1 cellular context compared by ENCODE assay signal in the genomic region with DNA sequence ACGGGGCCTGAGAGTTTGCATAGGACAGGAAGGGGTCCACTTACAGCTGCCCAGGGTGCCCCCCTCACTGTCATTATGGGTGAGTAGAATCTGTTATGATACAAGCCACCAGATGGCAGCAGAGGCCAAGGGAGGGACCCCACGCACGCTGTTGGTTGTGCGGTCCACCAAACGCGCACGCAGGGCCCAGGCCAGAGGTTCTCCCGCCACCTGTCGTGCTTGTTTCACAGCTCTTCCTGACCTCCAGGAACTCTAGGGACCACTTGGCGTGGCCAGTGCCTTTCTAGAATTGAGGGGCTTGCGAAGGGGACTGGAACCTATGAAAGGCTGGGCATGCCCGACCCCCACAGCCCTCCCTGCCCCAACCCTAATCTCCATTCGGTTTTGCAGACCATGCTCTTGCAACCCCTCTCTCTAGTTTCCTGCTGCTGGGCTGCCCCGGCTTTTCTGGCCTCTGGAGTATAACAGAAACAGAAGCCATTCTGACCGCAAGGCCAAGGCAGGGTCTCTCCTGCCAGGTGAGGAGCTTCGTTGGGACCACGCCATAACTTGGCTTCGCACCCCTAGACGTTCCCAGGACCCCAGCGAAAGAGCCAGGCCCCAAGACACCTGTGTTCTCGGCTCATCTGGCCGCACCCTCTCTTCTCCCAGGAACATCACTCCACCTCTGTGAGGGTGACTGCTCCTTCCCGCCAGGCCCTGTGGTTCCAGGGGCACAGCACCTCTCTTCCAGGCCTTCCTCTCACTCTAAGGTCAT.
TF ChIP-seq lines count a peak whose summit lies in the region.

No MANE protein-coding gene starts in this region.

TF ChIP-seq in HepG2, 621 proteins besides CTCF, POLR2A, EP300 and RAD21 (continued from another document and continues in another):
- TF ChIP-seq, protein P1, sequence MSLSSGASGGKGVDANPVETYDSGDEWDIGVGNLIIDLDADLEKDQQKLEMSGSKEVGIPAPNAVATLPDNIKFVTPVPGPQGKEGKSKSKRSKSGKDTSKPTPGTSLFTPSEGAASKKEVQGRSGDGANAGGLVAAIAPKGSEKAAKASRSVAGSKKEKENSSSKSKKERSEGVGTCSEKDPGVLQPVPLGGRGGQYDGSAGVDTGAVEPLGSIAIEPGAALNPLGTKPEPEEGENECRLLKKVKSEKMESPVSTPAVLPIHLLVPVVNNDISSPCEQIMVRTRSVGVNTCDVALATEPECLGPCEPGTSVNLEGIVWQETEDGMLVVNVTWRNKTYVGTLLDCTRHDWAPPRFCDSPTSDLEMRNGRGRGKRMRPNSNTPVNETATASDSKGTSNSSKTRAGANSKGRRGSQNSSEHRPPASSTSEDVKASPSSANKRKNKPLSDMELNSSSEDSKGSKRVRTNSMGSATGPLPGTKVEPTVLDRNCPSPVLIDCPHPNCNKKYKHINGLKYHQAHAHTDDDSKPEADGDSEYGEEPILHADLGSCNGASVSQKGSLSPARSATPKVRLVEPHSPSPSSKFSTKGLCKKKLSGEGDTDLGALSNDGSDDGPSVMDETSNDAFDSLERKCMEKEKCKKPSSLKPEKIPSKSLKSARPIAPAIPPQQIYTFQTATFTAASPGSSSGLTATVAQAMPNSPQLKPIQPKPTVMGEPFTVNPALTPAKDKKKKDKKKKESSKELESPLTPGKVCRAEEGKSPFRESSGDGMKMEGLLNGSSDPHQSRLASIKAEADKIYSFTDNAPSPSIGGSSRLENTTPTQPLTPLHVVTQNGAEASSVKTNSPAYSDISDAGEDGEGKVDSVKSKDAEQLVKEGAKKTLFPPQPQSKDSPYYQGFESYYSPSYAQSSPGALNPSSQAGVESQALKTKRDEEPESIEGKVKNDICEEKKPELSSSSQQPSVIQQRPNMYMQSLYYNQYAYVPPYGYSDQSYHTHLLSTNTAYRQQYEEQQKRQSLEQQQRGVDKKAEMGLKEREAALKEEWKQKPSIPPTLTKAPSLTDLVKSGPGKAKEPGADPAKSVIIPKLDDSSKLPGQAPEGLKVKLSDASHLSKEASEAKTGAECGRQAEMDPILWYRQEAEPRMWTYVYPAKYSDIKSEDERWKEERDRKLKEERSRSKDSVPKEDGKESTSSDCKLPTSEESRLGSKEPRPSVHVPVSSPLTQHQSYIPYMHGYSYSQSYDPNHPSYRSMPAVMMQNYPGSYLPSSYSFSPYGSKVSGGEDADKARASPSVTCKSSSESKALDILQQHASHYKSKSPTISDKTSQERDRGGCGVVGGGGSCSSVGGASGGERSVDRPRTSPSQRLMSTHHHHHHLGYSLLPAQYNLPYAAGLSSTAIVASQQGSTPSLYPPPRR (CRISPR knock-in tag; IDR thresholded peaks at IDR 0.05; ENCODE audit: borderline replicate concordance), result no peak
- TF ChIP-seq, protein P2, sequence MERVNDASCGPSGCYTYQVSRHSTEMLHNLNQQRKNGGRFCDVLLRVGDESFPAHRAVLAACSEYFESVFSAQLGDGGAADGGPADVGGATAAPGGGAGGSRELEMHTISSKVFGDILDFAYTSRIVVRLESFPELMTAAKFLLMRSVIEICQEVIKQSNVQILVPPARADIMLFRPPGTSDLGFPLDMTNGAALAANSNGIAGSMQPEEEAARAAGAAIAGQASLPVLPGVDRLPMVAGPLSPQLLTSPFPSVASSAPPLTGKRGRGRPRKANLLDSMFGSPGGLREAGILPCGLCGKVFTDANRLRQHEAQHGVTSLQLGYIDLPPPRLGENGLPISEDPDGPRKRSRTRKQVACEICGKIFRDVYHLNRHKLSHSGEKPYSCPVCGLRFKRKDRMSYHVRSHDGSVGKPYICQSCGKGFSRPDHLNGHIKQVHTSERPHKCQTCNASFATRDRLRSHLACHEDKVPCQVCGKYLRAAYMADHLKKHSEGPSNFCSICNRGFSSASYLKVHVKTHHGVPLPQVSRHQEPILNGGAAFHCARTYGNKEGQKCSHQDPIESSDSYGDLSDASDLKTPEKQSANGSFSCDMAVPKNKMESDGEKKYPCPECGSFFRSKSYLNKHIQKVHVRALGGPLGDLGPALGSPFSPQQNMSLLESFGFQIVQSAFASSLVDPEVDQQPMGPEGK (CRISPR knock-in tag; IDR thresholded peaks at IDR 0.05), result peak; percentile 49; the same call in 1 of the 2 replicates
- TF ChIP-seq GABPA (IDR thresholded peaks at IDR 0.05; ENCODE audit: low read depth, low read length) (no peak), GABPA (CRISPR knock-in tag; IDR thresholded peaks at IDR 0.05; ENCODE audit: low read depth) (no peak), HOXA3 (CRISPR knock-in tag; IDR thresholded peaks at IDR 0.05) (peak; percentile 34; the same call in 1 of the 2 replicates), HIVEP1 (CRISPR knock-in tag; IDR thresholded peaks at IDR 0.05) (no peak), ZNF331 (CRISPR knock-in tag; IDR thresholded peaks at IDR 0.05) (0 out of 2 replicates have a peak, but pooled peaks have one; percentile 22), PPARG (CRISPR knock-in tag; conservative IDR thresholded peaks at IDR 0.05) (no peak), ZNF747 (CRISPR knock-in tag; IDR thresholded peaks at IDR 0.05; ENCODE audit: borderline replicate concordance) (no peak), HDAC2 (CRISPR knock-in tag; IDR thresholded peaks at IDR 0.05) (no peak), ARHGAP35 (CRISPR knock-in tag; IDR thresholded peaks at IDR 0.05; ENCODE audit: borderline replicate concordance) (no peak), SMARCE1 (IDR thresholded peaks at IDR 0.05; ENCODE audit: borderline replicate concordance) (no peak), NFE2L1 (CRISPR knock-in tag; IDR thresholded peaks at IDR 0.05; ENCODE audit: borderline replicate concordance) (no peak)
- TF ChIP-seq, protein P3, sequence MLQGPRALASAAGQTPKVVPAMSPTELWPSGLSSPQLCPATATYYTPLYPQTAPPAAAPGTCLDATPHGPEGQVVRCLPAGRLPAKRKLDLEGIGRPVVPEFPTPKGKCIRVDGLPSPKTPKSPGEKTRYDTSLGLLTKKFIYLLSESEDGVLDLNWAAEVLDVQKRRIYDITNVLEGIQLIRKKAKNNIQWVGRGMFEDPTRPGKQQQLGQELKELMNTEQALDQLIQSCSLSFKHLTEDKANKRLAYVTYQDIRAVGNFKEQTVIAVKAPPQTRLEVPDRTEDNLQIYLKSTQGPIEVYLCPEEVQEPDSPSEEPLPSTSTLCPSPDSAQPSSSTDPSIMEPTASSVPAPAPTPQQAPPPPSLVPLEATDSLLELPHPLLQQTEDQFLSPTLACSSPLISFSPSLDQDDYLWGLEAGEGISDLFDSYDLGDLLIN (CRISPR knock-in tag; IDR thresholded peaks at IDR 0.05; ENCODE audit: borderline replicate concordance), result no peak
- TF ChIP-seq, protein P4, sequence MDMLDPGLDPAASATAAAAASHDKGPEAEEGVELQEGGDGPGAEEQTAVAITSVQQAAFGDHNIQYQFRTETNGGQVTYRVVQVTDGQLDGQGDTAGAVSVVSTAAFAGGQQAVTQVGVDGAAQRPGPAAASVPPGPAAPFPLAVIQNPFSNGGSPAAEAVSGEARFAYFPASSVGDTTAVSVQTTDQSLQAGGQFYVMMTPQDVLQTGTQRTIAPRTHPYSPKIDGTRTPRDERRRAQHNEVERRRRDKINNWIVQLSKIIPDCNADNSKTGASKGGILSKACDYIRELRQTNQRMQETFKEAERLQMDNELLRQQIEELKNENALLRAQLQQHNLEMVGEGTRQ (IDR thresholded peaks at IDR 0.05; ENCODE audit: low read depth, low read length), result no peak
- TF ChIP-seq, protein P4 (CRISPR knock-in tag; IDR thresholded peaks at IDR 0.05; ENCODE audit: borderline replicate concordance), result no peak
- TF ChIP-seq, protein P5, sequence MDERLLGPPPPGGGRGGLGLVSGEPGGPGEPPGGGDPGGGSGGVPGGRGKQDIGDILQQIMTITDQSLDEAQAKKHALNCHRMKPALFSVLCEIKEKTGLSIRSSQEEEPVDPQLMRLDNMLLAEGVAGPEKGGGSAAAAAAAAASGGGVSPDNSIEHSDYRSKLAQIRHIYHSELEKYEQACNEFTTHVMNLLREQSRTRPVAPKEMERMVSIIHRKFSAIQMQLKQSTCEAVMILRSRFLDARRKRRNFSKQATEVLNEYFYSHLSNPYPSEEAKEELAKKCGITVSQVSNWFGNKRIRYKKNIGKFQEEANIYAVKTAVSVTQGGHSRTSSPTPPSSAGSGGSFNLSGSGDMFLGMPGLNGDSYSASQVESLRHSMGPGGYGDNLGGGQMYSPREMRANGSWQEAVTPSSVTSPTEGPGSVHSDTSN (CRISPR knock-in tag; IDR thresholded peaks at IDR 0.05), result no peak
- TF ChIP-seq, protein P6, sequence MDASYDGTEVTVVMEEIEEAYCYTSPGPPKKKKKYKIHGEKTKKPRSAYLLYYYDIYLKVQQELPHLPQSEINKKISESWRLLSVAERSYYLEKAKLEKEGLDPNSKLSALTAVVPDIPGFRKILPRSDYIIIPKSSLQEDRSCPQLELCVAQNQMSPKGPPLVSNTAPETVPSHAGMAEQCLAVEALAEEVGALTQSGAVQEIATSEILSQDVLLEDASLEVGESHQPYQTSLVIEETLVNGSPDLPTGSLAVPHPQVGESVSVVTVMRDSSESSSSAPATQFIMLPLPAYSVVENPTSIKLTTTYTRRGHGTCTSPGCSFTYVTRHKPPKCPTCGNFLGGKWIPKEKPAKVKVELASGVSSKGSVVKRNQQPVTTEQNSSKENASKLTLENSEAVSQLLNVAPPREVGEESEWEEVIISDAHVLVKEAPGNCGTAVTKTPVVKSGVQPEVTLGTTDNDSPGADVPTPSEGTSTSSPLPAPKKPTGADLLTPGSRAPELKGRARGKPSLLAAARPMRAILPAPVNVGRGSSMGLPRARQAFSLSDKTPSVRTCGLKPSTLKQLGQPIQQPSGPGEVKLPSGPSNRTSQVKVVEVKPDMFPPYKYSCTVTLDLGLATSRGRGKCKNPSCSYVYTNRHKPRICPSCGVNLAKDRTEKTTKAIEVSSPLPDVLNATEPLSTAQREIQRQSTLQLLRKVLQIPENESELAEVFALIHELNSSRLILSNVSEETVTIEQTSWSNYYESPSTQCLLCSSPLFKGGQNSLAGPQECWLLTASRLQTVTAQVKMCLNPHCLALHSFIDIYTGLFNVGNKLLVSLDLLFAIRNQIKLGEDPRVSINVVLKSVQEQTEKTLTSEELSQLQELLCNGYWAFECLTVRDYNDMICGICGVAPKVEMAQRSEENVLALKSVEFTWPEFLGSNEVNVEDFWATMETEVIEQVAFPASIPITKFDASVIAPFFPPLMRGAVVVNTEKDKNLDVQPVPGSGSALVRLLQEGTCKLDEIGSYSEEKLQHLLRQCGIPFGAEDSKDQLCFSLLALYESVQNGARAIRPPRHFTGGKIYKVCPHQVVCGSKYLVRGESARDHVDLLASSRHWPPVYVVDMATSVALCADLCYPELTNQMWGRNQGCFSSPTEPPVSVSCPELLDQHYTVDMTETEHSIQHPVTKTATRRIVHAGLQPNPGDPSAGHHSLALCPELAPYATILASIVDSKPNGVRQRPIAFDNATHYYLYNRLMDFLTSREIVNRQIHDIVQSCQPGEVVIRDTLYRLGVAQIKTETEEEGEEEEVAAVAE (CRISPR knock-in tag; IDR thresholded peaks at IDR 0.05; ENCODE audit: borderline replicate concordance), result no peak
- TF ChIP-seq, protein P7, sequence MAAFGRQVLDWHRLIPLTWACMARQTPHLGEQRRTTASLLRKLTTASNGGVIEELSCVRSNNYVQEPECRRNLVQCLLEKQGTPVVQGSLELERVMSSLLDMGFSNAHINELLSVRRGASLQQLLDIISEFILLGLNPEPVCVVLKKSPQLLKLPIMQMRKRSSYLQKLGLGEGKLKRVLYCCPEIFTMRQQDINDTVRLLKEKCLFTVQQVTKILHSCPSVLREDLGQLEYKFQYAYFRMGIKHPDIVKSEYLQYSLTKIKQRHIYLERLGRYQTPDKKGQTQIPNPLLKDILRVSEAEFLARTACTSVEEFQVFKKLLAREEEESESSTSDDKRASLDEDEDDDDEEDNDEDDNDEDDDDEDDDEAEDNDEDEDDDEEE (CRISPR knock-in tag; IDR thresholded peaks at IDR 0.05), result no peak
- TF ChIP-seq, protein P8, sequence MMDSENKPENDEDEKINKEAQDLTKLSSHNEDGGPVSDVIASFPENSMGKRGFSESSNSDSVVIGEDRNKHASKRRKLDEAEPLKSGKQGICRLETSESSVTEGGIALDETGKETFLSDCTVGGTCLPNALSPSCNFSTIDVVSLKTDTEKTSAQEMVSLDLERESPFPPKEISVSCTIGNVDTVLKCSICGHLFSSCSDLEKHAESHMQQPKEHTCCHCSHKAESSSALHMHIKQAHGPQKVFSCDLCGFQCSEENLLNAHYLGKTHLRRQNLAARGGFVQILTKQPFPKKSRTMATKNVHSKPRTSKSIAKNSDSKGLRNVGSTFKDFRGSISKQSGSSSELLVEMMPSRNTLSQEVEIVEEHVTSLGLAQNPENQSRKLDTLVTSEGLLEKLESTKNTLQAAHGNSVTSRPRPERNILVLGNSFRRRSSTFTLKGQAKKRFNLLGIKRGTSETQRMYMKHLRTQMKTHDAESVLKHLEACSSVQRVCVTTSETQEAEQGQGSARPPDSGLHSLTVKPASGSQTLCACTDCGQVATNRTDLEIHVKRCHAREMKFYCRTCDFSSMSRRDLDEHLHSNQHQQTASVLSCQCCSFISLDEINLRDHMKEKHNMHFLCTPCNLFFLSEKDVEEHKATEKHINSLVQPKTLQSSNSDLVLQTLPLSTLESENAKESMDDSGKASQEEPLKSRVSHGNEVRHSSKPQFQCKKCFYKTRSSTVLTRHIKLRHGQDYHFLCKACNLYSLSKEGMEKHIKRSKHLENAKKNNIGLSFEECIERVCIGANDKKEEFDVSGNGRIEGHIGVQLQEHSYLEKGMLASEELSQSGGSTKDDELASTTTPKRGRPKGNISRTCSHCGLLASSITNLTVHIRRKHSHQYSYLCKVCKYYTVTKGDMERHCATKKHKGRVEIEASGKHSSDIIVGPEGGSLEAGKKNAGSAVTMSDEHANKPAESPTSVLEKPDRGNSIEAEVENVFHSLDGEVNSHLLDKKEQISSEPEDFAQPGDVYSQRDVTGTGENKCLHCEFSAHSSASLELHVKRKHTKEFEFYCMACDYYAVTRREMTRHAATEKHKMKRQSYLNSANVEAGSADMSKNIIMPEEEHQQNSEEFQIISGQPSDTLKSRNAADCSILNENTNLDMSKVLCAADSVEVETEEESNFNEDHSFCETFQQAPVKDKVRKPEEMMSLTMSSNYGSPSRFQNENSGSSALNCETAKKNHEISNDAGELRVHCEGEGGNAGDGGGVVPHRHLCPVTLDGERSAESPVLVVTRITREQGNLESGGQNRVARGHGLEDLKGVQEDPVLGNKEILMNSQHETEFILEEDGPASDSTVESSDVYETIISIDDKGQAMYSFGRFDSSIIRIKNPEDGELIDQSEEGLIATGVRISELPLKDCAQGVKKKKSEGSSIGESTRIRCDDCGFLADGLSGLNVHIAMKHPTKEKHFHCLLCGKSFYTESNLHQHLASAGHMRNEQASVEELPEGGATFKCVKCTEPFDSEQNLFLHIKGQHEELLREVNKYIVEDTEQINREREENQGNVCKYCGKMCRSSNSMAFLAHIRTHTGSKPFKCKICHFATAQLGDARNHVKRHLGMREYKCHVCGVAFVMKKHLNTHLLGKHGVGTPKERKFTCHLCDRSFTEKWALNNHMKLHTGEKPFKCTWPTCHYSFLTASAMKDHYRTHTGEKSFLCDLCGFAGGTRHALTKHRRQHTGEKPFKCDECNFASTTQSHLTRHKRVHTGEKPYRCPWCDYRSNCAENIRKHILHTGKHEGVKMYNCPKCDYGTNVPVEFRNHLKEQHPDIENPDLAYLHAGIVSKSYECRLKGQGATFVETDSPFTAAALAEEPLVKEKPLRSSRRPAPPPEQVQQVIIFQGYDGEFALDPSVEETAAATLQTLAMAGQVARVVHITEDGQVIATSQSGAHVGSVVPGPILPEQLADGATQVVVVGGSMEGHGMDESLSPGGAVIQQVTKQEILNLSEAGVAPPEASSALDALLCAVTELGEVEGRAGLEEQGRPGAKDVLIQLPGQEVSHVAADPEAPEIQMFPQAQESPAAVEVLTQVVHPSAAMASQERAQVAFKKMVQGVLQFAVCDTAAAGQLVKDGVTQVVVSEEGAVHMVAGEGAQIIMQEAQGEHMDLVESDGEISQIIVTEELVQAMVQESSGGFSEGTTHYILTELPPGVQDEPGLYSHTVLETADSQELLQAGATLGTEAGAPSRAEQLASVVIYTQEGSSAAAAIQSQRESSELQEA (CRISPR knock-in tag; IDR thresholded peaks at IDR 0.05; ENCODE audit: not compliant biosample characterization), result no peak
